ENCODE assay signal across 14 cellular contexts in the genomic region with DNA sequence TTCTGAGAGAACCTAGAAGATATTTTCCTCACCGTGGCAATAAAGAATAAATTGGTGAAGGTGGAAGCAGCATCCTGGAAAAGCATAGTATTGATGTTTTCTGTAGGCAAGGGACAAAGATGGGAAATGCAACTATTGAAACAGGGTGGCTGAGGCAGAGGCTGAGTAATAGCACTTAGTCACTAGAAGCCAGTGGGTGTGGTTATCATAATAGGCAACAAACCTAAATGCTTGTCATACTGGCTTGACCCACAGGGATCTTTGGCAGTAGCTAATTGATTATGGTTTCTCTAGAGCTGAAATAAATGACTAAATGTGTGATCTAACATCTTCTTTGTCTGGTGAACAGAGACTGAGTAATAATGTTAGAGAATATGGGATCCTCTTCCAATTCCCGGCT.
DNase-seq lines count a peak whose midpoint lies in the region; TF ChIP-seq lines count a peak whose summit lies in the region.
"Had no signal": no experiment of that assay in that cellular context is flagged by ENCODE, and none has a peak within 500 bp of the region (broad histone marks: within the 10 kb centered on the region; RNA-seq: fewer than 3 reads in every experiment).

No MANE protein-coding gene starts in this region.

- no peak overlapping the region for H2AFZ ChIP-seq in ACC112 (ENCODE audit: low read length, unreplicated experiment)

- no peaks in the 10 kb centered on the region for H3K27me3 ChIP-seq in ACC112 (ENCODE audit: insufficient read depth, low read length)
- H3K27me3 ChIP-seq: gastroesophageal sphincter, thyroid gland had no signal

- peak; percentile 47 for DNase-seq in GM04504 (ENCODE audit: low read depth)
- DNase-seq in T1000 (lab: John Stamatoyannopoulos, UW) = peak; percentile 8
- DNase-seq in foreskin fibroblast = peak; percentile 35 to 40
- DNase-seq in iPS-NIHi7 (ENCODE audit: extremely low spot score) = no peak
- DNase-seq in NCI-H2196 treated with DMSO at 0.1 percent for 48 hours (lab: John Stamatoyannopoulos, UW; ENCODE audit: unreplicated experiment) = no peak
- no peak for DNase-seq in nucleus accumbens (lab: John Stamatoyannopoulos, UW)
- no peak for DNase-seq in GM20000 (ENCODE audit: low spot score)
- DNase-seq: activated CD4-positive, alpha-beta memory T cell treated with anti-CD3 and anti-CD28 coated beads, Interleukin-2, amount 10 ng/mL, durations not matched to agents 7 days and 5 days; DMS 273 treated with DMSO at 0.1 percent for 48 hours; NCI-H1417 treated with DMSO at 0.1 percent for 48 hours; thyroid gland had no signal

- no peak overlapping the region for H3K4me3 ChIP-seq in ACC112 (ENCODE audit: low read depth, low read length)
- H3K4me3 ChIP-seq in foreskin fibroblast (ENCODE audit: low read depth in 1 of 2, low read length in 2 of 2) = no peak overlapping the region
- H3K4me3 ChIP-seq: gastroesophageal sphincter, K562, thyroid gland had no signal

- H3K4me1 ChIP-seq in ACC112 (ENCODE audit: control insufficient read depth, insufficient read depth, low read length, unreplicated experiment) = peaks cover 12% of the 10 kb centered on the region
- H3K4me1 ChIP-seq: gastroesophageal sphincter, thyroid gland had no signal

- H3K27ac ChIP-seq in ACC112 (ENCODE audit: low read depth, low read length) = peak overlapping the region; percentile 45
- H3K27ac ChIP-seq: gastroesophageal sphincter, thyroid gland had no signal

- H3K79me2 ChIP-seq in ACC112 (ENCODE audit: control insufficient read depth, insufficient read depth, low read length, unreplicated experiment) = no peaks in the 10 kb centered on the region

- TF ChIP-seq CTCF in foreskin fibroblast (IDR thresholded peaks at IDR 0.05; ENCODE audit: low read depth, low read length) (no peak), GM20000 (IDR thresholded peaks at IDR 0.05; ENCODE audit: extremely low read depth, missing control alignments) (no peak)

- no peaks in the 10 kb centered on the region for H3K36me3 ChIP-seq in ACC112 (ENCODE audit: insufficient read depth, low read length)
- H3K36me3 ChIP-seq: gastroesophageal sphincter, thyroid gland had no signal

Comparison
In these comparisons a context has a peak if more than half of its experiments do, and no peak if none do; other contexts are left out.
1. DNase-seq: peak in GM04504 (single experiment), T1000 (single experiment) and foreskin fibroblast (2 of 2); none in iPS-NIHi7 (single experiment), NCI-H2196 treated with DMSO at 0.1 percent for 48 hours (single experiment), nucleus accumbens (0 of 56) and GM20000 (single experiment).